Comparison of ENCODE assay signal across 8 cellular contexts in genomic region chr7:44986218-44987053, GRCh38. TPM values are rescaled to one million over a fixed set of nuclear protein-coding genes. Genes with fewer than 3 reads are reported as not detected.
DNase-seq lines count a peak whose midpoint lies in the region; ATAC-seq and TF ChIP-seq lines count a peak whose summit lies in the region.

No MANE protein-coding gene starts in this region.

- peaks cover 9% of the 10 kb centered on the region for H3F3A ChIP-seq in smooth muscle cell (ENCODE audit: low read depth)

- CTCF ChIA-PET in mammary epithelial cell (lab: Charles Lee; ENCODE audit: low non-redundant PET): no interaction called here

- H2AFZ ChIP-seq in mammary epithelial cell (ENCODE audit: low read depth, low read length) (peak overlapping the region; percentile 92), smooth muscle cell (ENCODE audit: low read depth) (peak overlapping the region; percentile 85)

- H3K27ac ChIP-seq in WERI-Rb-1 (peak overlapping the region; percentile 88), mammary epithelial cell (ENCODE audit: insufficient read depth, low read depth, low read length) (peak overlapping the region; percentile 90), smooth muscle cell (ENCODE audit: low read depth) (peak overlapping the region; percentile 84)

- BruUV-seq in mammary epithelial cell (replicated peaks; lab: Mats Ljungman, UMichigan): no TSS peak

- H3K27me3 ChIP-seq in WERI-Rb-1 (ENCODE audit: insufficient read depth, low read depth, severe bottlenecking): no peaks in the 10 kb centered on the region
- no peaks in the 10 kb centered on the region for H3K27me3 ChIP-seq in mammary epithelial cell (ENCODE audit: insufficient read depth, low read length)
- H3K27me3 ChIP-seq in smooth muscle cell (ENCODE audit: low read depth): no peaks in the 10 kb centered on the region

- peak overlapping the region; percentile 97 for H3K9ac ChIP-seq in mammary epithelial cell (ENCODE audit: insufficient read depth, low read length)
- H3K9ac ChIP-seq in smooth muscle cell (ENCODE audit: low read depth): peak overlapping the region; percentile 80

- intact Hi-C loops in mammary epithelial cell (cut with micrococcal nuclease): loop anchor here (1.0 to 10.0 kb wide), 4 partner anchors 13 to 124 kb away; partner anchors contain the start of genes NACAD and TBRG4

- peak; percentile 83 for ATAC-seq in GM18858 (IDR thresholded peaks at IDR 0.05; ENCODE audit: unreplicated experiment)
- ATAC-seq in HG03066 (IDR thresholded peaks at IDR 0.05; ENCODE audit: low read depth, unreplicated experiment): peak; percentile 97

- TF ChIP-seq CTCF in WERI-Rb-1 (IDR thresholded peaks at IDR 0.05; ENCODE audit: low read depth, low read length) (no peak), mammary epithelial cell (conservative IDR thresholded peaks at IDR 0.05 in 1 of 2, IDR thresholded peaks at IDR 0.05 in 1 of 2; ENCODE audit: extremely low read depth in 1 of 2, insufficient read depth in 1 of 2, low read depth in 1 of 2, low read length in 2 of 2) (no peak), smooth muscle cell (IDR thresholded peaks at IDR 0.05; ENCODE audit: borderline replicate concordance, insufficient read depth, poor library complexity, severe bottlenecking) (no peak)

- 2% methylated on average over 47 of the region's 68 CpGs for WGBS in mammary epithelial cell (ENCODE audit: low coverage, missing lambda C conversion rate)
- 1% methylated on average over 68 of the region's 68 CpGs for WGBS in smooth muscle cell (ENCODE audit: low lambda C conversion rate)

- H3K9me3 ChIP-seq in WERI-Rb-1 (ENCODE audit: severe bottlenecking) (no peaks in the 10 kb centered on the region), mammary epithelial cell (replicated peaks; ENCODE audit: insufficient read depth, low read length) (no peaks in the 10 kb centered on the region), smooth muscle cell (replicated peaks; ENCODE audit: low read depth) (no peaks in the 10 kb centered on the region)

- H4K20me1 ChIP-seq in mammary epithelial cell (ENCODE audit: insufficient read depth, low read length): no peaks in the 10 kb centered on the region
- peaks cover 14% of the 10 kb centered on the region for H4K20me1 ChIP-seq in smooth muscle cell (ENCODE audit: low read depth)

- peak overlapping the region; percentile 77 for H3K4me3 ChIP-seq in WERI-Rb-1 (ENCODE audit: low read depth, low read length)
- peak overlapping the region; percentile 76 to 91 (median 84) for H3K4me3 ChIP-seq in mammary epithelial cell (replicated peaks in 1 of 3; ENCODE audit: insufficient read depth in 1 of 3, low read depth in 2 of 3, low read length in 3 of 3)
- H3K4me3 ChIP-seq in smooth muscle cell: peak overlapping the region; percentile 59

- DNase-seq in A172 (ENCODE audit: low spot score) (peak; percentile 89), NCI-H2171 treated with DMSO at 0.1 percent for 48 hours (lab: John Stamatoyannopoulos, UW) (peak; percentile 91), WERI-Rb-1 (peak; percentile 95), mammary epithelial cell (peak; percentile 91), iPS-NIHi7 (ENCODE audit: extremely low spot score) (peak; percentile 90), smooth muscle cell (lab: John Stamatoyannopoulos, UW; ENCODE audit: unreplicated experiment) (peak; percentile 77)

- H3K36me3 ChIP-seq in WERI-Rb-1: peaks cover 47% of the 10 kb centered on the region
- peaks cover 27% of the 10 kb centered on the region for H3K36me3 ChIP-seq in mammary epithelial cell (ENCODE audit: insufficient read depth, low read length)
- H3K36me3 ChIP-seq in smooth muscle cell (ENCODE audit: low read depth): peaks cover 8% of the 10 kb centered on the region

- H3K79me2 ChIP-seq in mammary epithelial cell (ENCODE audit: insufficient read depth, low read length): peaks cover 40% of the 10 kb centered on the region
- H3K79me2 ChIP-seq in smooth muscle cell (ENCODE audit: low read depth): peaks cover 15% of the 10 kb centered on the region

- in situ Hi-C loops in mammary epithelial cell (cut with MboI; ENCODE audit: low sequenced_read_pairs in 2 of 2): no loop called here

- H3K4me1 ChIP-seq in mammary epithelial cell (ENCODE audit: insufficient read depth, low read length) (peaks cover 32% of the 10 kb centered on the region), smooth muscle cell (ENCODE audit: low read depth) (peaks cover 22% of the 10 kb centered on the region)

- dilution Hi-C loops in mammary epithelial cell (cut with HindIII; ENCODE audit: low sequenced_read_pairs): no loop called here

- H3K4me2 ChIP-seq in mammary epithelial cell (ENCODE audit: insufficient read depth, low read depth, low read length) (peak overlapping the region; percentile 85), smooth muscle cell (peak overlapping the region; percentile 76)

RNA-seq across cellular contexts. Expression of gene MYO1G, which starts 7.6 kb away (rescaled TPM):
- 0.76 and 1.6 TPM in 2 replicates for total RNA-seq in A172 (2014; rRNA removed; shearing (Covaris generic))
- total RNA-seq in mammary epithelial cell: under 1 TPM in 1 of 2 donors, not detected in 1; 0.17 TPM
- polyA plus RNA-seq in mammary epithelial cell: 0.02 TPM
- not detected for polyA minus RNA-seq in mammary epithelial cell
- 0.04 and 0.27 TPM in 2 replicates for total RNA-seq in smooth muscle cell
- 0.31 TPM in 1 of 2 replicates, not detected in the other for polyA plus RNA-seq in smooth muscle cell

RNA-seq across cellular contexts. Expression of gene CCM2, which starts 13.6 kb away (rescaled TPM):
- 67.4 and 70.8 TPM in 2 replicates for total RNA-seq in A172 (2014; rRNA removed; shearing (Covaris generic))
- 10 to 100 TPM; 73.2 to 75.6 TPM for total RNA-seq in mammary epithelial cell
- 66.2 TPM for polyA plus RNA-seq in mammary epithelial cell
- polyA minus RNA-seq in mammary epithelial cell: 107 TPM
- total RNA-seq in smooth muscle cell: 32.6 and 32.9 TPM in 2 replicates
- polyA plus RNA-seq in smooth muscle cell: 85.5 and 86.9 TPM in 2 replicates

Comparison
In these comparisons a context has a peak if more than half of its experiments do, and no peak if none do; other contexts are left out.
1. Peak in every context shown above with its lines: DNase-seq, ATAC-seq, H3K4me3 ChIP-seq and H3K27ac ChIP-seq.